1 cellular context compared by ENCODE assay signal in the genomic region with DNA sequence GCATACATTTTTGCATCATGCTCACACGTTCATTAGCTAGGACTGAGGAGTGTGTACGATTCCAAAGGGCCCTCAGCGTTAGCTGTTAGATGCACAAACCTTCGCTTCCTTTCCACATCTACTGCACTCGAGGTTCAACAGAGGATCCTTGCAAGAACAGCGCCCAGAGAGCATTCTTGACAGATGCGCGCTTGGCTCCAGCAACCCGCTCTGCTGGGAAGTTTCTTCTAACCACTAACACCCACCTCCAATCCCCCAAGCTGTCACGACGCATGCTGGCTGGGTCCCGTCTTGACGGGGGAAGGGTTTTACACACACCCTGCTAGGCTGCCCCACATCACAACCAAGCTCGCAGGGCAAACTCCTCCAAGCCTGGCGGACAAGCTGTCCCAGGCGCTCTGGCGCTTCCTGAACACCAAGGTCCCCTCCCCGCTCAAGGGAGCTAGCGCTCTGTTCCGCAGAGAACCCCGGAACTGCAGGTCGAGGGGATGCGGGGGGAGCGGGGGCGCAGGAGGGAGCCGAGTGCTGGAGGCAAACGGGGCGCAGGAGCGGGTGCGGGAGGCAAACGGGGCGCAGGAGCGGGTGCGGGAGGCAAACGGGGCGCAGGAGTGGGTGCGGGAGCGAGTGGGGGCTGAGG.
TF ChIP-seq lines count a peak whose summit lies in the region.

No MANE protein-coding gene starts in this region.

TF ChIP-seq in HEK293, 187 proteins besides CTCF, POLR2A, EP300 and RAD21 (continued from another document and continues in another):
- TF ChIP-seq, protein P1, sequence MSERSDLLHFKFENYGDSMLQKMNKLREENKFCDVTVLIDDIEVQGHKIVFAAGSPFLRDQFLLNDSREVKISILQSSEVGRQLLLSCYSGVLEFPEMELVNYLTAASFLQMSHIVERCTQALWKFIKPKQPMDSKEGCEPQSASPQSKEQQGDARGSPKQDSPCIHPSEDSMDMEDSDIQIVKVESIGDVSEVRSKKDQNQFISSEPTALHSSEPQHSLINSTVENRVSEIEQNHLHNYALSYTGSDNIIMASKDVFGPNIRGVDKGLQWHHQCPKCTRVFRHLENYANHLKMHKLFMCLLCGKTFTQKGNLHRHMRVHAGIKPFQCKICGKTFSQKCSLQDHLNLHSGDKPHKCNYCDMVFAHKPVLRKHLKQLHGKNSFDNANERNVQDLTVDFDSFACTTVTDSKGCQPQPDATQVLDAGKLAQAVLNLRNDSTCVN (tag by site-specific recombination; optimal IDR thresholded peaks at IDR 0.05) = peak; percentile 72
- TF ChIP-seq GLIS2 (tag by site-specific recombination; IDR thresholded peaks at IDR 0.05) (peak; percentile 62), PRDM4 (tag by site-specific recombination; IDR thresholded peaks at IDR 0.05) (0 out of 2 replicates have a peak, but pooled peaks have one; percentile 12), ZNF624 (tag by site-specific recombination; IDR thresholded peaks at IDR 0.05) (no peak), FEZF1 (tag by site-specific recombination; IDR thresholded peaks at IDR 0.05) (no peak), ZNF777 (tag by site-specific recombination; IDR thresholded peaks at IDR 0.05; ENCODE audit: borderline replicate concordance) (peak; percentile 74; the same call in 1 of the 2 replicates), PRDM2 (tag by site-specific recombination; IDR thresholded peaks at IDR 0.05; ENCODE audit: borderline replicate concordance) (0 out of 2 replicates have a peak, but pooled peaks have one; percentile 59), ZNF335 (tag by site-specific recombination; conservative IDR thresholded peaks at IDR 0.05) (peak; percentile 90), ZFP69B (tag by site-specific recombination; IDR thresholded peaks at IDR 0.05) (peak; percentile 21; the same call in 1 of the 2 replicates), EGR2 (tag by site-specific recombination; IDR thresholded peaks at IDR 0.05; ENCODE audit: low read depth) (0 out of 2 replicates have a peak, but pooled peaks have one; percentile 12), ZNF654 (tag by site-specific recombination; IDR thresholded peaks at IDR 0.05; ENCODE audit: low read depth) (no peak), KLF16 (tag by site-specific recombination; IDR thresholded peaks at IDR 0.05) (no peak), SETDB1 (IDR thresholded peaks at IDR 0.05; ENCODE audit: insufficient read length, low read length) (no peak), ZNF501 (tag by site-specific recombination; IDR thresholded peaks at IDR 0.05) (0 out of 2 replicates have a peak, but pooled peaks have one; percentile 32), ZNF354C (tag by site-specific recombination; IDR thresholded peaks at IDR 0.05; ENCODE audit: borderline replicate concordance, low read depth) (no peak), ZBTB20 (tag by site-specific recombination; IDR thresholded peaks at IDR 0.05) (peak; percentile 97), SP3 (tag by site-specific recombination; IDR thresholded peaks at IDR 0.05) (no peak), ZNF302 (tag by site-specific recombination; IDR thresholded peaks at IDR 0.05; ENCODE audit: low read depth) (no peak), ZFHX2 (tag by site-specific recombination; conservative IDR thresholded peaks at IDR 0.05) (peak; percentile 47; the same call in 1 of the 2 replicates), ZBTB8A (tag by site-specific recombination; IDR thresholded peaks at IDR 0.05) (peak; percentile 82), ZNF677 (tag by site-specific recombination; IDR thresholded peaks at IDR 0.05) (peak; percentile 96), ZFP3 (tag by site-specific recombination; IDR thresholded peaks at IDR 0.05; ENCODE audit: low read depth) (no peak), ZNF169 (tag by site-specific recombination; IDR thresholded peaks at IDR 0.05) (no peak)
- TF ChIP-seq, protein P2, sequence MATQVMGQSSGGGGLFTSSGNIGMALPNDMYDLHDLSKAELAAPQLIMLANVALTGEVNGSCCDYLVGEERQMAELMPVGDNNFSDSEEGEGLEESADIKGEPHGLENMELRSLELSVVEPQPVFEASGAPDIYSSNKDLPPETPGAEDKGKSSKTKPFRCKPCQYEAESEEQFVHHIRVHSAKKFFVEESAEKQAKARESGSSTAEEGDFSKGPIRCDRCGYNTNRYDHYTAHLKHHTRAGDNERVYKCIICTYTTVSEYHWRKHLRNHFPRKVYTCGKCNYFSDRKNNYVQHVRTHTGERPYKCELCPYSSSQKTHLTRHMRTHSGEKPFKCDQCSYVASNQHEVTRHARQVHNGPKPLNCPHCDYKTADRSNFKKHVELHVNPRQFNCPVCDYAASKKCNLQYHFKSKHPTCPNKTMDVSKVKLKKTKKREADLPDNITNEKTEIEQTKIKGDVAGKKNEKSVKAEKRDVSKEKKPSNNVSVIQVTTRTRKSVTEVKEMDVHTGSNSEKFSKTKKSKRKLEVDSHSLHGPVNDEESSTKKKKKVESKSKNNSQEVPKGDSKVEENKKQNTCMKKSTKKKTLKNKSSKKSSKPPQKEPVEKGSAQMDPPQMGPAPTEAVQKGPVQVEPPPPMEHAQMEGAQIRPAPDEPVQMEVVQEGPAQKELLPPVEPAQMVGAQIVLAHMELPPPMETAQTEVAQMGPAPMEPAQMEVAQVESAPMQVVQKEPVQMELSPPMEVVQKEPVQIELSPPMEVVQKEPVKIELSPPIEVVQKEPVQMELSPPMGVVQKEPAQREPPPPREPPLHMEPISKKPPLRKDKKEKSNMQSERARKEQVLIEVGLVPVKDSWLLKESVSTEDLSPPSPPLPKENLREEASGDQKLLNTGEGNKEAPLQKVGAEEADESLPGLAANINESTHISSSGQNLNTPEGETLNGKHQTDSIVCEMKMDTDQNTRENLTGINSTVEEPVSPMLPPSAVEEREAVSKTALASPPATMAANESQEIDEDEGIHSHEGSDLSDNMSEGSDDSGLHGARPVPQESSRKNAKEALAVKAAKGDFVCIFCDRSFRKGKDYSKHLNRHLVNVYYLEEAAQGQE (tag by site-specific recombination; IDR thresholded peaks at IDR 0.05) = 0 out of 2 replicates have a peak, but pooled peaks have one; percentile 18
- TF ChIP-seq, protein P3, sequence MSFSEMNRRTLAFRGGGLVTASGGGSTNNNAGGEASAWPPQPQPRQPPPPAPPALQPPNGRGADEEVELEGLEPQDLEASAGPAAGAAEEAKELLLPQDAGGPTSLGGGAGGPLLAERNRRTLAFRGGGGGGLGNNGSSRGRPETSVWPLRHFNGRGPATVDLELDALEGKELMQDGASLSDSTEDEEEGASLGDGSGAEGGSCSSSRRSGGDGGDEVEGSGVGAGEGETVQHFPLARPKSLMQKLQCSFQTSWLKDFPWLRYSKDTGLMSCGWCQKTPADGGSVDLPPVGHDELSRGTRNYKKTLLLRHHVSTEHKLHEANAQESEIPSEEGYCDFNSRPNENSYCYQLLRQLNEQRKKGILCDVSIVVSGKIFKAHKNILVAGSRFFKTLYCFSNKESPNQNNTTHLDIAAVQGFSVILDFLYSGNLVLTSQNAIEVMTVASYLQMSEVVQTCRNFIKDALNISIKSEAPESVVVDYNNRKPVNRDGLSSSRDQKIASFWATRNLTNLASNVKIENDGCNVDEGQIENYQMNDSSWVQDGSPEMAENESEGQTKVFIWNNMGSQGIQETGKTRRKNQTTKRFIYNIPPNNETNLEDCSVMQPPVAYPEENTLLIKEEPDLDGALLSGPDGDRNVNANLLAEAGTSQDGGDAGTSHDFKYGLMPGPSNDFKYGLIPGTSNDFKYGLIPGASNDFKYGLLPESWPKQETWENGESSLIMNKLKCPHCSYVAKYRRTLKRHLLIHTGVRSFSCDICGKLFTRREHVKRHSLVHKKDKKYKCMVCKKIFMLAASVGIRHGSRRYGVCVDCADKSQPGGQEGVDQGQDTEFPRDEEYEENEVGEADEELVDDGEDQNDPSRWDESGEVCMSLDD (tag by site-specific recombination; IDR thresholded peaks at IDR 0.05) = peak; percentile 89
- TF ChIP-seq, protein P4, sequence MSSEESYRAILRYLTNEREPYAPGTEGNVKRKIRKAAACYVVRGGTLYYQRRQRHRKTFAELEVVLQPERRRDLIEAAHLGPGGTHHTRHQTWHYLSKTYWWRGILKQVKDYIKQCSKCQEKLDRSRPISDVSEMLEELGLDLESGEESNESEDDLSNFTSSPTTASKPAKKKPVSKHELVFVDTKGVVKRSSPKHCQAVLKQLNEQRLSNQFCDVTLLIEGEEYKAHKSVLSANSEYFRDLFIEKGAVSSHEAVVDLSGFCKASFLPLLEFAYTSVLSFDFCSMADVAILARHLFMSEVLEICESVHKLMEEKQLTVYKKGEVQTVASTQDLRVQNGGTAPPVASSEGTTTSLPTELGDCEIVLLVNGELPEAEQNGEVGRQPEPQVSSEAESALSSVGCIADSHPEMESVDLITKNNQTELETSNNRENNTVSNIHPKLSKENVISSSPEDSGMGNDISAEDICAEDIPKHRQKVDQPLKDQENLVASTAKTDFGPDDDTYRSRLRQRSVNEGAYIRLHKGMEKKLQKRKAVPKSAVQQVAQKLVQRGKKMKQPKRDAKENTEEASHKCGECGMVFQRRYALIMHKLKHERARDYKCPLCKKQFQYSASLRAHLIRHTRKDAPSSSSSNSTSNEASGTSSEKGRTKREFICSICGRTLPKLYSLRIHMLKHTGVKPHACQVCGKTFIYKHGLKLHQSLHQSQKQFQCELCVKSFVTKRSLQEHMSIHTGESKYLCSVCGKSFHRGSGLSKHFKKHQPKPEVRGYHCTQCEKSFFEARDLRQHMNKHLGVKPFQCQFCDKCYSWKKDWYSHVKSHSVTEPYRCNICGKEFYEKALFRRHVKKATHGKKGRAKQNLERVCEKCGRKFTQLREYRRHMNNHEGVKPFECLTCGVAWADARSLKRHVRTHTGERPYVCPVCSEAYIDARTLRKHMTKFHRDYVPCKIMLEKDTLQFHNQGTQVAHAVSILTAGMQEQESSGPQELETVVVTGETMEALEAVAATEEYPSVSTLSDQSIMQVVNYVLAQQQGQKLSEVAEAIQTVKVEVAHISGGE (tag by site-specific recombination; conservative IDR thresholded peaks at IDR 0.05; ENCODE audit: low read depth) = peak; percentile 73
- TF ChIP-seq, protein P5, sequence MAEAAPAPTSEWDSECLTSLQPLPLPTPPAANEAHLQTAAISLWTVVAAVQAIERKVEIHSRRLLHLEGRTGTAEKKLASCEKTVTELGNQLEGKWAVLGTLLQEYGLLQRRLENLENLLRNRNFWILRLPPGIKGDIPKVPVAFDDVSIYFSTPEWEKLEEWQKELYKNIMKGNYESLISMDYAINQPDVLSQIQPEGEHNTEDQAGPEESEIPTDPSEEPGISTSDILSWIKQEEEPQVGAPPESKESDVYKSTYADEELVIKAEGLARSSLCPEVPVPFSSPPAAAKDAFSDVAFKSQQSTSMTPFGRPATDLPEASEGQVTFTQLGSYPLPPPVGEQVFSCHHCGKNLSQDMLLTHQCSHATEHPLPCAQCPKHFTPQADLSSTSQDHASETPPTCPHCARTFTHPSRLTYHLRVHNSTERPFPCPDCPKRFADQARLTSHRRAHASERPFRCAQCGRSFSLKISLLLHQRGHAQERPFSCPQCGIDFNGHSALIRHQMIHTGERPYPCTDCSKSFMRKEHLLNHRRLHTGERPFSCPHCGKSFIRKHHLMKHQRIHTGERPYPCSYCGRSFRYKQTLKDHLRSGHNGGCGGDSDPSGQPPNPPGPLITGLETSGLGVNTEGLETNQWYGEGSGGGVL (tag by site-specific recombination; IDR thresholded peaks at IDR 0.05) = peak; percentile 89
